ENCODE assay signal across 18 cellular contexts in the genomic region with DNA sequence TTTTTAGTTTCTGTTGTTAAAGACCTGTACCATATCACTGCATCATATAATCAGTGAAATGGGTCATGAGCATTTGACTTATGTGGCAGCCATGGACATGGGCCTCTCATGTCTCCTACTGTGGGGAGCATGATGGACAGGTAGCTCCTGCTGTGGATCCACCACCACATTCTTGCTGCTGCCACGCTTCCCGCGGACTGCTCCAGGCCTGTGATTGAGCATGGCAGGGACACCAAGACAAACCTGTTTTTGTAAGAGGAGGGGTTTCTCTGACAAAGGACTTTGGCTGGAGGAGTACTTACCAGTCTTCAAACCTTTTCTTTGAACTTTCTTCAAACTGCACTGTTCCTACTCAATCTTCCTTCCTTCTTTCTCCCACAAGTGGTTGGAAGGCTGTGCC. TPM values are rescaled to one million over a fixed set of nuclear protein-coding genes. Genes with fewer than 3 reads are reported as not detected.
A peak's percentile ranks its signal among the peaks of the same experiment; 100 is the strongest.
DNase-seq lines count a peak whose midpoint lies in the region; ATAC-seq, FAIRE-seq and TF ChIP-seq lines count a peak whose summit lies in the region.
"Had no signal": no experiment of that assay in that cellular context is flagged by ENCODE, and none has a peak within 500 bp of the region (broad histone marks: within the 10 kb centered on the region; RNA-seq: fewer than 3 reads in every experiment).

No MANE protein-coding gene starts in this region.

- H3K27me3 Mint-ChIP-seq in GM23338 (ENCODE audit: insufficient read depth, low read depth, poor library complexity) (no peaks in the 10 kb centered on the region), astrocyte (ENCODE audit: low read depth, unreplicated experiment) (no peaks in the 10 kb centered on the region), type B pancreatic cell (no peaks in the 10 kb centered on the region)

- H3K9ac ChIP-seq in astrocyte (ENCODE audit: low read length): no peak overlapping the region
- H3K9ac ChIP-seq: GM23248 had no signal

- no peak overlapping the region for H3K4me3 ChIP-seq in GM23338
- no peak overlapping the region for H3K4me3 ChIP-seq in astrocyte (ENCODE audit: insufficient read depth, low read depth, low read length)
- H3K4me3 ChIP-seq: A549, GM23248 had no signal

- H3F3A ChIP-seq in GM23338 (replicated peaks; ENCODE audit: low read depth): no peaks in the 10 kb centered on the region

- FAIRE-seq in astrocyte (lab: Jason Lieb, UNC): no peak
- FAIRE-seq: A549 had no signal

- H3K36me3 ChIP-seq in GM23338 (ENCODE audit: insufficient read depth): no peaks in the 10 kb centered on the region
- H3K36me3 ChIP-seq in astrocyte (ENCODE audit: insufficient read depth, low read length): no peaks in the 10 kb centered on the region
- H3K36me3 ChIP-seq: BE2C had no signal

- peak; percentile 48 for DNase-seq in GM23338 (ENCODE audit: low spot score)
- no peak for DNase-seq in astrocyte (ENCODE audit: low read depth)
- DNase-seq in islet precursor cell: peak; percentile 84
- no peak for DNase-seq in type B pancreatic cell (ENCODE audit: extremely low spot score, unreplicated experiment)
- no peak for DNase-seq in HK-2 (ENCODE audit: unreplicated experiment)
- DNase-seq: BE2C; CD4-positive, alpha-beta memory T cell; DND-41; GF-D8; GM23248; HCEC 1CT; IMR-90; KBM-7 had no signal

- H3K4me1 Mint-ChIP-seq in GM23338 (peaks cover 25% of the 10 kb centered on the region), astrocyte (ENCODE audit: low read depth, unreplicated experiment) (peaks cover 14% of the 10 kb centered on the region), type B pancreatic cell (ENCODE audit: unreplicated experiment) (peaks cover 5% of the 10 kb centered on the region)
- H3K4me1 Mint-ChIP-seq: CD4-positive, alpha-beta memory T cell had no signal

- no peaks in the 10 kb centered on the region for H3K9me3 Mint-ChIP-seq in GM23338
- H3K9me3 Mint-ChIP-seq in astrocyte (ENCODE audit: unreplicated experiment): no peaks in the 10 kb centered on the region
- H3K9me3 Mint-ChIP-seq in type B pancreatic cell: no peaks in the 10 kb centered on the region
- H3K9me3 Mint-ChIP-seq: CD4-positive, alpha-beta memory T cell had no signal

- H3K27me3 ChIP-seq in GM23338 (ENCODE audit: insufficient read depth): no peaks in the 10 kb centered on the region
- peaks cover 2% of the 10 kb centered on the region for H3K27me3 ChIP-seq in astrocyte (ENCODE audit: insufficient read depth, low read length)
- H3K27me3 ChIP-seq: BE2C had no signal

- peak; percentile 80 for ATAC-seq in GM23338
- ATAC-seq in HG03159 (IDR thresholded peaks at IDR 0.05; ENCODE audit: unreplicated experiment): no peak
- no peak for ATAC-seq in GM21381 (IDR thresholded peaks at IDR 0.05; ENCODE audit: unreplicated experiment)
- ATAC-seq: A549 had no signal

- no peaks in the 10 kb centered on the region for H3K9me3 ChIP-seq in astrocyte (ENCODE audit: insufficient read depth, low read depth, low read length)
- H3K9me3 ChIP-seq: A549, BE2C had no signal

- H2AFZ ChIP-seq in GM23338 (no peak overlapping the region), astrocyte (ENCODE audit: low read depth, low read length) (no peak overlapping the region)
- H2AFZ ChIP-seq: GM23248 had no signal

- TF ChIP-seq CTCF in GM23338 (conservative IDR thresholded peaks at IDR 0.05; ENCODE audit: low read depth in 2 of 2): no peak
- no peak for TF ChIP-seq CTCF in astrocyte (IDR thresholded peaks at IDR 0.05; ENCODE audit: insufficient read depth, low read depth, low read length)
- no peak for TF ChIP-seq CTCF in type B pancreatic cell (conservative IDR thresholded peaks at IDR 0.05)

- H3K9me2 ChIP-seq in GM23338 (ENCODE audit: insufficient read depth): no peaks in the 10 kb centered on the region

- H3K4me2 ChIP-seq in GM23338 (no peak overlapping the region), astrocyte (ENCODE audit: low read length) (no peak overlapping the region)
- H3K4me2 ChIP-seq: A549 had no signal

- H4K20me1 ChIP-seq in GM23338 (replicated peaks; ENCODE audit: insufficient read depth): no peaks in the 10 kb centered on the region
- H4K20me1 ChIP-seq in astrocyte (ENCODE audit: insufficient read depth, low read length): no peaks in the 10 kb centered on the region

- H3K4me1 ChIP-seq in GM23338 (ENCODE audit: insufficient read depth) (peaks cover 11% of the 10 kb centered on the region), astrocyte (ENCODE audit: insufficient read depth, low read length) (no peaks in the 10 kb centered on the region)
- H3K4me1 ChIP-seq: A549, BE2C had no signal

- no peak overlapping the region for H3K4me3 Mint-ChIP-seq in GM23338
- peak overlapping the region; percentile 55 for H3K4me3 Mint-ChIP-seq in astrocyte (ENCODE audit: unreplicated experiment)
- no peak overlapping the region for H3K4me3 Mint-ChIP-seq in type B pancreatic cell
- H3K4me3 Mint-ChIP-seq: CD4-positive, alpha-beta memory T cell had no signal

- H3K27ac Mint-ChIP-seq in GM23338: 0 out of 2 replicates have a peak overlapping the region, but pooled peaks have one; percentile 19
- no peak overlapping the region for H3K27ac Mint-ChIP-seq in astrocyte (ENCODE audit: unreplicated experiment)
- peak overlapping the region; percentile 50 for H3K27ac Mint-ChIP-seq in type B pancreatic cell
- H3K27ac Mint-ChIP-seq: CD4-positive, alpha-beta memory T cell had no signal

- H3K27ac ChIP-seq in GM23338 (ENCODE audit: low read depth) (no peak overlapping the region), astrocyte (ENCODE audit: low read depth, low read length) (no peak overlapping the region)
- H3K27ac ChIP-seq: A549, C4-2B, GM23248 had no signal

- no peaks in the 10 kb centered on the region for H3K79me2 ChIP-seq in GM23338 (replicated peaks; ENCODE audit: insufficient read depth)
- H3K79me2 ChIP-seq in astrocyte (ENCODE audit: insufficient read depth, low read length): no peaks in the 10 kb centered on the region

- H3K36me3 Mint-ChIP-seq in GM23338 (ENCODE audit: low read depth) (no peaks in the 10 kb centered on the region), astrocyte (ENCODE audit: low read depth, unreplicated experiment) (no peaks in the 10 kb centered on the region), type B pancreatic cell (no peaks in the 10 kb centered on the region)
- H3K36me3 Mint-ChIP-seq: CD4-positive, alpha-beta memory T cell had no signal

TF ChIP-seq in GM23338, 12 proteins besides CTCF, POLR2A, EP300 and RAD21 (continues in another document):
- no peak for TF ChIP-seq STAT1 (IDR thresholded peaks at IDR 0.05; ENCODE audit: unreplicated experiment)
- TF ChIP-seq EZH2phosphoT487 (IDR thresholded peaks at IDR 0.05; ENCODE audit: unreplicated experiment): no peak
- TF ChIP-seq, protein P1, sequence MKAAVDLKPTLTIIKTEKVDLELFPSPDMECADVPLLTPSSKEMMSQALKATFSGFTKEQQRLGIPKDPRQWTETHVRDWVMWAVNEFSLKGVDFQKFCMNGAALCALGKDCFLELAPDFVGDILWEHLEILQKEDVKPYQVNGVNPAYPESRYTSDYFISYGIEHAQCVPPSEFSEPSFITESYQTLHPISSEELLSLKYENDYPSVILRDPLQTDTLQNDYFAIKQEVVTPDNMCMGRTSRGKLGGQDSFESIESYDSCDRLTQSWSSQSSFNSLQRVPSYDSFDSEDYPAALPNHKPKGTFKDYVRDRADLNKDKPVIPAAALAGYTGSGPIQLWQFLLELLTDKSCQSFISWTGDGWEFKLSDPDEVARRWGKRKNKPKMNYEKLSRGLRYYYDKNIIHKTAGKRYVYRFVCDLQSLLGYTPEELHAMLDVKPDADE (IDR thresholded peaks at IDR 0.05): no peak
- no peak for TF ChIP-seq ZNF114 (CRISPR knock-in tag; IDR thresholded peaks at IDR 0.05)
- TF ChIP-seq ZNF331 (CRISPR knock-in tag; IDR thresholded peaks at IDR 0.05; ENCODE audit: low read depth): no peak

RNA-seq across cellular contexts. Expression of a gene that starts 17.9 kb away (rescaled TPM):
- not detected in 2 replicates for total RNA-seq in GM23338 (2014; rRNA removed; shearing (Covaris generic))
- 0.95 and 1.2 TPM in 2 replicates for polyA plus RNA-seq in GM23338 (2016; fragmentation: Nextera tagmentation; extraction: Ambion mirVana)
- 0.11 TPM in 1 of 2 replicates, not detected in the other for total RNA-seq in astrocyte
- total RNA-seq in type B pancreatic cell (ENCODE audit: low replicate concordance): 0.14 and 0.60 TPM in 2 replicates
- total RNA-seq: GM23248, IMR-90 had no signal
- polyA plus RNA-seq: A549, AG04450, GM23248, IMR-90 had no signal

RNA-seq across cellular contexts. Expression of a gene that starts 20.4 kb away (rescaled TPM):
- total RNA-seq in GM23338 (2014; rRNA removed; shearing (Covaris generic)): not detected in 2 replicates
- polyA plus RNA-seq in GM23338 (2016; fragmentation: Nextera tagmentation; extraction: Ambion mirVana): 0.21 TPM in 1 of 2 replicates, not detected in the other
- total RNA-seq in astrocyte (12.1 and 15.5 TPM in 2 replicates), type B pancreatic cell (ENCODE audit: low replicate concordance) (5.5 and 28.9 TPM in 2 replicates)
- total RNA-seq: CD4-positive, alpha-beta memory T cell had no signal
- polyA plus RNA-seq: AG04450; CD4-positive, alpha-beta memory T cell; GM23248 had no signal

RNA-seq across cellular contexts. Expression of a gene that starts 33.1 kb away (rescaled TPM):
- not detected in 2 replicates for total RNA-seq in GM23338 (2014; rRNA removed; shearing (Covaris generic))
- 0.38 and 0.68 TPM in 2 replicates for polyA plus RNA-seq in GM23338 (2016; fragmentation: Nextera tagmentation; extraction: Ambion mirVana)
- total RNA-seq in astrocyte (not detected in 2 replicates), type B pancreatic cell (ENCODE audit: low replicate concordance) (not detected in 2 replicates)
- total RNA-seq: CD4-positive, alpha-beta memory T cell; GM23248; IMR-90 had no signal
- polyA plus RNA-seq: A549; AG04450; CD4-positive, alpha-beta memory T cell; GM23248; IMR-90 had no signal

Comparison
In these comparisons a context has a peak if more than half of its experiments do, and no peak if none do; other contexts are left out.
1. DNase-seq: peak in GM23338 (single experiment) and islet precursor cell (single experiment); none in astrocyte (single experiment), type B pancreatic cell (single experiment) and HK-2 (single experiment).